Comparison of ENCODE assay signal across 1 cellular context in genomic region chr11:120501440-120501839, GRCh38.
TF ChIP-seq lines count a peak whose summit lies in the region.

No MANE protein-coding gene starts in this region.

TF ChIP-seq in GM12878, 131 proteins besides CTCF, POLR2A, EP300 and RAD21:
- TF ChIP-seq TCF12 (IDR thresholded peaks at IDR 0.05; ENCODE audit: low read depth, low read length) (no peak), PAX5 (IDR thresholded peaks at IDR 0.05; ENCODE audit: borderline replicate concordance, low read depth, low read length) (no peak), HDGF (IDR thresholded peaks at IDR 0.05) (no peak), CBX3 (IDR thresholded peaks at IDR 0.05; ENCODE audit: borderline replicate concordance, low read depth) (no peak), POLR2AphosphoS2 (IDR thresholded peaks at IDR 0.05; ENCODE audit: low read depth, low read length) (no peak), E4F1 (IDR thresholded peaks at IDR 0.05; ENCODE audit: borderline replicate concordance, partially characterized antibody) (no peak), NRF1 (conservative IDR thresholded peaks at IDR 0.05; ENCODE audit: low read depth, low read length) (no peak), MXI1 (IDR thresholded peaks at IDR 0.05; ENCODE audit: low read depth, low read length) (no peak), MAX (IDR thresholded peaks at IDR 0.05; ENCODE audit: low read depth, low read length) (no peak), MEF2B (IDR thresholded peaks at IDR 0.05; ENCODE audit: partially characterized antibody, poor library complexity, severe bottlenecking) (no peak), YBX1 (IDR thresholded peaks at IDR 0.05) (no peak), CBX5 (IDR thresholded peaks at IDR 0.05; ENCODE audit: low read depth) (no peak)
